ENCODE assay signal across 8 cellular contexts in genomic region chr9:115035872-115036612, GRCh38.
DNase-seq lines count a peak whose midpoint lies in the region; ATAC-seq and TF ChIP-seq lines count a peak whose summit lies in the region.

No MANE protein-coding gene starts in this region.

- H3K36me3 Mint-ChIP-seq in T-helper 17 cell (ENCODE audit: low read depth) = no peaks in the 10 kb centered on the region
- H3K36me3 Mint-ChIP-seq in nephron progenitor cell (ENCODE audit: low read depth) = no peaks in the 10 kb centered on the region

- H3K27me3 Mint-ChIP-seq in T-helper 17 cell (peaks cover 6% of the 10 kb centered on the region), nephron progenitor cell (ENCODE audit: low read depth, poor library complexity) (peaks cover 3% of the 10 kb centered on the region)

- H3K4me3 ChIP-seq in A673 (ENCODE audit: low read depth, low read length, poor library complexity, severe bottlenecking) (no peak overlapping the region), fibroblast of pulmonary artery (replicated peaks; ENCODE audit: low read depth, low read length) (no peak overlapping the region)

- intact Hi-C loops in A673 (cut with micrococcal nuclease; ENCODE audit: unreplicated experiment) = no loop called here

- peak overlapping the region; percentile 70 for H3K27ac ChIP-seq in A673 (ENCODE audit: low read depth, low read length, poor library complexity, severe bottlenecking)

- no peak overlapping the region for H3K4me3 Mint-ChIP-seq in T-helper 17 cell
- H3K4me3 Mint-ChIP-seq in nephron progenitor cell = no peak overlapping the region

- BruUV-seq in A673 (replicated peaks; lab: Mats Ljungman, UMichigan) = no TSS peak

- H3K9me3 ChIP-seq in A673 (ENCODE audit: low read depth, low read length, poor library complexity, severe bottlenecking) = no peaks in the 10 kb centered on the region
- no peaks in the 10 kb centered on the region for H3K9me3 ChIP-seq in T-helper 17 cell (ENCODE audit: control insufficient read depth, low read length, poor library complexity, severe bottlenecking)

- H3K27ac Mint-ChIP-seq in T-helper 17 cell (peak overlapping the region; percentile 89), nephron progenitor cell (no peak overlapping the region)

- H3K4me1 ChIP-seq in A673 (ENCODE audit: insufficient read depth, low read length, poor library complexity, severe bottlenecking) = peaks cover 17% of the 10 kb centered on the region

- H3K4me1 Mint-ChIP-seq in T-helper 17 cell (peaks cover 8% of the 10 kb centered on the region), nephron progenitor cell (peaks cover 16% of the 10 kb centered on the region)

- DNase-seq in A673 (ENCODE audit: low spot score) = peak; percentile 62
- DNase-seq in T-helper 17 cell = no peak
- DNase-seq in fibroblast of pulmonary artery (ENCODE audit: low read depth) = peak; percentile 50
- peak; percentile 49 to 63 for DNase-seq in stimulated activated CD8-positive, alpha-beta memory T cell treated with anti-CD3 and anti-CD28 coated beads, Interleukin-15, amount 100 ng/mL, for 48 hours (ENCODE audit: low read depth in 2 of 2)
- DNase-seq in NK-92 treated with Interleukin-12 subunit alpha and Interleukin-12 subunit beta, amount 100 ng/mL, for 24 hours (lab: John Stamatoyannopoulos, UW) = no peak
- no peak for DNase-seq in nephron progenitor cell

- peaks cover 78% of the 10 kb centered on the region for H3K36me3 ChIP-seq in A673 (ENCODE audit: insufficient read depth, low read length, poor library complexity, severe bottlenecking)

- no peaks in the 10 kb centered on the region for H3K27me3 ChIP-seq in A673 (replicated peaks; ENCODE audit: insufficient read depth, low read depth, low read length, poor library complexity)

- H3K9me3 Mint-ChIP-seq in nephron progenitor cell = no peaks in the 10 kb centered on the region

- no peak for TF ChIP-seq CTCF in A673 (conservative IDR thresholded peaks at IDR 0.05; ENCODE audit: low read depth, low read length)
- TF ChIP-seq CTCF in fibroblast of pulmonary artery (IDR thresholded peaks at IDR 0.05; ENCODE audit: low read length, missing control alignments) = no peak
- no peak for TF ChIP-seq CTCF in nephron progenitor cell (IDR thresholded peaks at IDR 0.05)

- ATAC-seq in GM18867 (IDR thresholded peaks at IDR 0.05; ENCODE audit: unreplicated experiment) (peak; percentile 93), HG03025 (IDR thresholded peaks at IDR 0.05; ENCODE audit: low FRiP score, unreplicated experiment) (peak; percentile 91), T-helper 17 cell (peak; percentile 16)

- POLR2A ChIA-PET in A673 (lab: Charles Lee; ENCODE audit: low non-redundant PET) = no interaction called here

- CTCF ChIA-PET in A673 (lab: Charles Lee) = no interaction called here

Comparison
In these comparisons a context has a peak if more than half of its experiments do, and no peak if none do; other contexts are left out.
1. DNase-seq: peak in A673 (single experiment), fibroblast of pulmonary artery (single experiment) and stimulated activated CD8-positive, alpha-beta memory T cell treated with anti-CD3 and anti-CD28 coated beads, Interleukin-15, amount 100 ng/mL, for 48 hours (2 of 2); none in T-helper 17 cell (0 of 3), NK-92 treated with Interleukin-12 subunit alpha and Interleukin-12 subunit beta, amount 100 ng/mL, for 24 hours (single experiment) and nephron progenitor cell (single experiment).
2. ATAC-seq: peak in every context shown above with its lines; median percentile 93 in GM18867; 91 in HG03025; 16 in T-helper 17 cell.